In the genomic region with DNA sequence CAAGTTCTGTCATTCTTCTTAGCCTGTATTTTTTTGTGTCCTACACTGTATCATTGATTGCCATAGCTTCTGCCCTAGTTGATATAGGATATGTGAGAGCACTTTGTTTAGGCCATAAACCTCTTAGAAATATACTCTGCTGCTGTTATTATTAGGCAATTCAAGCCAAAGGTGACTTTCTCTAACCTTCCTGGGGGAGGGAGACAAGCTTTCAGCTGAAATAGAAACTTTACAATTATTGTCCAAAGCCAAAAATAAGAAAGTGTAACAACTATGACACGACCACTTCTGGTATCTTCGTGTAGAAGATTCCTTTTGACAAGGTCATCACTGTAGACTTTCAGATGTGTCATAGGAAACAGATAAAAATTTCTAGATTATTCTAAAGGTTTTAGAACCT, we compare ENCODE assay signal across 8 cellular contexts. TPM values are rescaled to one million over a fixed set of nuclear protein-coding genes. Genes with fewer than 3 reads are reported as not detected.
DNase-seq lines count a peak whose midpoint lies in the region; ATAC-seq and TF ChIP-seq lines count a peak whose summit lies in the region.

No MANE protein-coding gene starts in this region.

- TF ChIP-seq CTCF in Panc1 (IDR thresholded peaks at IDR 0.05) (no peak), fibroblast of the aortic adventitia (IDR thresholded peaks at IDR 0.05; ENCODE audit: insufficient read depth, low read length) (no peak)

- H3K4me1 Mint-ChIP-seq in CD4-positive, alpha-beta memory T cell = peaks cover 8 to 16% (median 11%) of the 10 kb centered on the region in 4 donors

- H3K27me3 ChIP-seq in Panc1 (ENCODE audit: control insufficient read depth, insufficient read depth, low read length) = no peaks in the 10 kb centered on the region
- H3K27me3 ChIP-seq in CD4-positive, alpha-beta memory T cell (ENCODE audit: insufficient read depth, low read length) = no peaks in the 10 kb centered on the region

- peak overlapping the region; percentile 96 for H3K27ac ChIP-seq in Panc1 (ENCODE audit: low read length)
- H3K27ac ChIP-seq in CD4-positive, alpha-beta memory T cell (ENCODE audit: low read depth, low read length) = no peak overlapping the region

- H3K4me3 ChIP-seq in Panc1 (ENCODE audit: low read depth in 2 of 2, low read length in 2 of 2) (no peak overlapping the region), fibroblast of the aortic adventitia (ENCODE audit: low read depth, low read length) (no peak overlapping the region), skeletal muscle cell (ENCODE audit: low read depth, low read length) (no peak overlapping the region)
- H3K4me3 ChIP-seq in CD4-positive, alpha-beta memory T cell (ENCODE audit: low read length in 2 of 2) = no peak overlapping the region

- DNase-seq in GM03348 (ENCODE audit: low spot score) (peak; percentile 40), Panc1 (ENCODE audit: low read depth, low spot score) (peak; percentile 51), fibroblast of the aortic adventitia (ENCODE audit: low read depth) (peak; percentile 53), skeletal muscle cell (ENCODE audit: low read depth) (peak; percentile 39), NCI-H345 (lab: John Stamatoyannopoulos, UW) (no peak), NCI-H2196 treated with DMSO at 0.1 percent for 48 hours (lab: John Stamatoyannopoulos, UW; ENCODE audit: unreplicated experiment) (no peak)
- no peak for DNase-seq in CD4-positive, alpha-beta memory T cell

- H3K4me3 Mint-ChIP-seq in CD4-positive, alpha-beta memory T cell = peak overlapping the region in 1 of 8 donors; percentile 33

- POLR2A ChIA-PET in Panc1 (lab: Charles Lee) = interaction anchor here (0.6 to 1.5 kb wide), 3 partner anchors 13 to 24 kb away, joined by 3 to 5 read pairs (median 4); no protein-coding TSS in a partner anchor
- POLR2A ChIA-PET in CD4-positive, alpha-beta memory T cell (lab: Charles Lee; ENCODE audit: partially characterized antibody) = interaction anchor here (3.8 kb wide), 1 partner anchor 13 kb away, joined by 23 read pairs; a partner anchor contains a TSS

- H3K27ac Mint-ChIP-seq in CD4-positive, alpha-beta memory T cell = peak overlapping the region in 3 of 7 donors; percentile 3 to 54 (median 9)

- intact Hi-C loops in Panc1 (cut with micrococcal nuclease; ENCODE audit: unreplicated experiment) = loop anchor here (5.0 to 10.0 kb wide), 3 partner anchors 291 to 829 kb away; a partner anchor contains a TSS
- intact Hi-C loops in CD4-positive, alpha-beta memory T cell (cut with micrococcal nuclease) = loop anchor here (10.0 kb wide), 1 partner anchor 419 kb away; a partner anchor contains a TSS

- CTCF ChIA-PET in Panc1 (lab: Charles Lee) = interaction anchor here (0.7 to 1.7 kb wide), 4 partner anchors 122 to 557 kb away, joined by 3 to 6 read pairs (median 4); no protein-coding TSS in a partner anchor
- CTCF ChIA-PET in CD4-positive, alpha-beta memory T cell (lab: Charles Lee; ENCODE audit: partially characterized antibody) = interaction anchor here (1.2 to 5.8 kb wide), 9 partner anchors 12 to 251 kb away, joined by 3 to 49 read pairs (median 10); no protein-coding TSS in a partner anchor

- ATAC-seq in Panc1 (peak; percentile 2; the same call in 1 of the 2 replicates), GM21381 (IDR thresholded peaks at IDR 0.05; ENCODE audit: unreplicated experiment) (no peak)

- no peaks in the 10 kb centered on the region for H3K36me3 Mint-ChIP-seq in CD4-positive, alpha-beta memory T cell

- H3K9me3 Mint-ChIP-seq in CD4-positive, alpha-beta memory T cell = no peaks in the 10 kb centered on the region

- H3K4me1 ChIP-seq in Panc1 (ENCODE audit: control insufficient read depth, insufficient read depth, low read length) = peaks cover 29% of the 10 kb centered on the region
- H3K4me1 ChIP-seq in CD4-positive, alpha-beta memory T cell (ENCODE audit: insufficient read depth, low read length) = peaks cover 8% of the 10 kb centered on the region

- no peaks in the 10 kb centered on the region for H3K27me3 Mint-ChIP-seq in CD4-positive, alpha-beta memory T cell

- no TSS peak for BruUV-seq in Panc1 (replicated peaks; lab: Mats Ljungman, UMichigan)

- in situ Hi-C loops in Panc1 (cut with HindIII; ENCODE audit: low pct_unique_long_range_greater_than_20kb, low sequenced_read_pairs) = no loop called here

- H3K36me3 ChIP-seq in Panc1 (ENCODE audit: control insufficient read depth, insufficient read depth, low read length) = no peaks in the 10 kb centered on the region
- no peaks in the 10 kb centered on the region for H3K36me3 ChIP-seq in CD4-positive, alpha-beta memory T cell (ENCODE audit: insufficient read depth, low read length)

- H3K9me3 ChIP-seq in Panc1 (ENCODE audit: control insufficient read depth, insufficient read depth, low read depth, low read length) = no peaks in the 10 kb centered on the region
- H3K9me3 ChIP-seq in CD4-positive, alpha-beta memory T cell (ENCODE audit: control insufficient read depth in 1 of 2, low read length in 2 of 2) = no peaks in the 10 kb centered on the region

RNA-seq across cellular contexts. Expression of a gene that starts 12.2 kb away (rescaled TPM):
- 287 TPM for total RNA-seq in Panc1 (2021; ENCODE audit: unreplicated experiment)
- 190 TPM for polyA plus RNA-seq in Panc1 (2012; ENCODE audit: insufficient read length)
- 187 and 394 TPM in 2 replicates for total RNA-seq in fibroblast of the aortic adventitia (ENCODE audit: low replicate concordance)
- 100 to 1,000 TPM; 175 to 189 TPM for total RNA-seq in CD4-positive, alpha-beta memory T cell
- polyA plus RNA-seq in CD4-positive, alpha-beta memory T cell = 100 to 1,000 TPM; 135 to 162 TPM

RNA-seq across cellular contexts. Expression of a gene that starts 17.8 kb away (rescaled TPM):
- 3.2 TPM for total RNA-seq in Panc1 (2021; ENCODE audit: unreplicated experiment)
- 4.2 TPM for polyA plus RNA-seq in Panc1 (2012; ENCODE audit: insufficient read length)
- total RNA-seq in fibroblast of the aortic adventitia (ENCODE audit: low replicate concordance) = 2.6 and 2.7 TPM in 2 replicates
- total RNA-seq in CD4-positive, alpha-beta memory T cell = 1 to 10 TPM in 1 of 2 experiments, under 1 TPM in 1; 0.96 to 1.3 TPM
- not detected for polyA plus RNA-seq in CD4-positive, alpha-beta memory T cell

Comparison
In these comparisons a context has a peak if more than half of its experiments do, and no peak if none do; other contexts are left out.
1. DNase-seq: peak in GM03348 (single experiment), Panc1 (single experiment), fibroblast of the aortic adventitia (single experiment) and skeletal muscle cell (single experiment); none in NCI-H345 (single experiment), NCI-H2196 treated with DMSO at 0.1 percent for 48 hours (single experiment) and CD4-positive, alpha-beta memory T cell (0 of 5).